In the genomic region with DNA sequence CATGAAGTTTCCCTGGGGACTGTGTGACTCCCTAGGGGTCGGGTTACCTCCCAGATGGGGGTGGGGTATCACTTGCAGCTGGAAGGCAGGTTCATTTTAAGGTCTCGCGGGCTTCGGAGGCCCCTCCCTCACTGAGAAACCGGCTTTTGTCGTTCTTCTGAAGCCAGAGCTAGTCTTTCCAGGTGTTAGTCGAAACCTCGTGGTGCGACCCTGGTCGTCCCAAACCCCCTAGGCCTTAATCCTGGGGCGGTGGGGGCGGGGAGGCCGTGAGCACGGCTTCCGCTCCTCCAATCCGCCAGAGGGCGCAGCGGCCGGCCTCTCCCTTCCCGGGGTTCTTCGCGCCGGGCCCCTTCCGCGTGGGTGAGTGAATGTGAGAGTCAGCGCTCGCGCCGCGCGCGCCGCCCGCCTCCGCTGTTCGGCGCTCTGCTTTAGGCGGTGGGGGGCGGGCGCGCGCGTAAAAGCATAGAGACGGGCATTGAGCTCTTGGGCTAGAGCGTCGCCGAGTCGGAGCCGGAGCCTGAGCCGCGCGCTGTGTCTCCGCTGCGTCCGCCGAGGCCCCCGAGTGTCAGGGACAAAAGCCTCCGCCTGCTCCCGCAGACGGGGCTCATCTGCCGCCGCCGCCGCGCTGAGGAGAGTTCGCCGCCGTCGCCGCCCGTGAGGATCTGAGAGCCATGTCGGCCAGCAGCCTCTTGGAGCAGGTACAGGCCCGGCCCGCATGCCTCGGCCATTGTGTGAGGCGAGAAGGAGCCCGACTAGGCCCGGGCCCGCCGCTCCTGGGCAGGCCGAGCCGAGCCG, we compare ENCODE assay signal across 8 cellular contexts. TPM values are rescaled to one million over a fixed set of nuclear protein-coding genes. Genes with fewer than 3 reads are reported as not detected.
DNase-seq lines count a peak whose midpoint lies in the region; ATAC-seq and TF ChIP-seq lines count a peak whose summit lies in the region.

A gene (plus strand): TSS at position 491 of the 795 bp plus-strand sequence. CDS start 181 bp downstream, at position 672.

- WGBS in endodermal cell (ENCODE audit: insufficient coverage in 1 of 2, insufficient read length in 1 of 2), 2 experiments, result 0% methylated on average over 40 to 83 of the region's 83 CpGs
- WGBS in mesodermal cell (ENCODE audit: insufficient coverage in 2 of 2), 2 experiments, result 0% methylated on average over 61 to 77 of the region's 83 CpGs

- H3K4me1 Mint-ChIP-seq in endodermal cell, result peaks cover 27% of the 10 kb centered on the region

- H3K9ac ChIP-seq in HUES48 (ENCODE audit: low read depth, low read length), result peak within 1 kb of the TSS; percentile 99
- H3K9ac ChIP-seq in NT2/D1 (ENCODE audit: insufficient read length, low read depth), result peak within 1 kb of the TSS; percentile 99
- H3K9ac ChIP-seq in endodermal cell (ENCODE audit: extremely low read depth, low read length, poor library complexity, severe bottlenecking), result peak within 1 kb of the TSS; percentile 97

- H3K36me3 Mint-ChIP-seq in endodermal cell (ENCODE audit: low read depth), result peaks cover 38% of the 10 kb centered on the region

- DNase-seq in Caki2 (ENCODE audit: low read depth) (peak; percentile 96), NT2/D1 (ENCODE audit: low read depth, low spot score) (peak; percentile 98), endodermal cell (peak; percentile 99)
- peak; percentile 90 for DNase-seq in activated CD8-positive, alpha-beta memory T cell treated with anti-CD3 and anti-CD28 coated beads, Interleukin-2, amount 50 U/mL, for 1 hour (ENCODE audit: extremely low read depth)
- DNase-seq in stimulated activated CD8-positive, alpha-beta memory T cell treated with anti-CD3 and anti-CD28 coated beads, Interleukin-15, amount 100 ng/mL, for 4 hours (ENCODE audit: low read depth in 2 of 2), result peak; percentile 95 to 96

- H3K36me3 ChIP-seq in HUES48 (ENCODE audit: control insufficient read depth, insufficient read depth, low read length) (peaks cover 33% of the 10 kb centered on the region), NT2/D1 (ENCODE audit: insufficient read depth, insufficient read length, low read length) (peaks cover 38% of the 10 kb centered on the region), endodermal cell (ENCODE audit: control insufficient read depth, insufficient read depth, low read length) (peaks cover 36% of the 10 kb centered on the region), mesodermal cell (ENCODE audit: control insufficient read depth, insufficient read depth, low read length) (peaks cover 35% of the 10 kb centered on the region)

- H3K9me3 Mint-ChIP-seq in endodermal cell, result peaks cover 3% of the 10 kb centered on the region

- H3K4me3 ChIP-seq in HUES48 (ENCODE audit: low read depth, low read length) (peak within 1 kb of the TSS; percentile 73), NT2/D1 (ENCODE audit: insufficient read length, low read depth) (peak within 1 kb of the TSS; percentile 99), endodermal cell (ENCODE audit: low read length) (peak within 1 kb of the TSS; percentile 92), mesodermal cell (ENCODE audit: extremely low read depth, insufficient read depth, low read length, poor library complexity, severe bottlenecking) (peak within 1 kb of the TSS; percentile 94)

- H3K4me1 ChIP-seq in HUES48 (ENCODE audit: control insufficient read depth, insufficient read depth, low read length) (peaks cover 20% of the 10 kb centered on the region), NT2/D1 (ENCODE audit: insufficient read depth, insufficient read length) (peaks cover 10% of the 10 kb centered on the region), endodermal cell (ENCODE audit: control insufficient read depth, insufficient read depth, low read length) (no peaks in the 10 kb centered on the region), mesodermal cell (ENCODE audit: control insufficient read depth, insufficient read depth, low read length, poor library complexity, severe bottlenecking) (peaks cover 3% of the 10 kb centered on the region)

- H3K27ac ChIP-seq in HUES48 (ENCODE audit: low read depth, low read length) (peak within 1 kb of the TSS; percentile 99), endodermal cell (ENCODE audit: low read depth, low read length) (peak within 1 kb of the TSS; percentile 96), mesodermal cell (ENCODE audit: low read depth, low read length, severe bottlenecking) (peak within 1 kb of the TSS; percentile 94)

- peak within 1 kb of the TSS; percentile 90 for H3K4me3 Mint-ChIP-seq in endodermal cell

- peak within 1 kb of the TSS; percentile 99 for H3K27ac Mint-ChIP-seq in endodermal cell

- peak; percentile 92 for ATAC-seq in GM21381 (IDR thresholded peaks at IDR 0.05; ENCODE audit: unreplicated experiment)

- H3K9me3 ChIP-seq in HUES48 (ENCODE audit: control insufficient read depth, insufficient read depth, low read length) (no peaks in the 10 kb centered on the region), NT2/D1 (ENCODE audit: insufficient read depth, low read length) (no peaks in the 10 kb centered on the region), endodermal cell (ENCODE audit: control insufficient read depth, low read length) (no peaks in the 10 kb centered on the region), mesodermal cell (ENCODE audit: control insufficient read depth, low read length) (no peaks in the 10 kb centered on the region)

- no peaks in the 10 kb centered on the region for H3K27me3 Mint-ChIP-seq in endodermal cell (ENCODE audit: insufficient read depth)

- in situ Hi-C loops in Caki2 (cut with HindIII; ENCODE audit: low pct_unique_long_range_greater_than_20kb, low sequenced_read_pairs), result no loop called here

- H3K27me3 ChIP-seq in HUES48 (ENCODE audit: control insufficient read depth, insufficient read depth, low read length) (no peaks in the 10 kb centered on the region), NT2/D1 (ENCODE audit: insufficient read depth, insufficient read length) (no peaks in the 10 kb centered on the region), endodermal cell (ENCODE audit: control insufficient read depth, insufficient read depth, low read length, poor library complexity, severe bottlenecking) (no peaks in the 10 kb centered on the region)

- peak; percentile 97 for TF ChIP-seq CTCF in endodermal cell (conservative IDR thresholded peaks at IDR 0.05)

RNA-seq across cellular contexts. Expression of the gene that starts here (rescaled TPM):
- total RNA-seq in Caki2 (2014; rRNA removed; shearing (Covaris generic); ENCODE audit: low replicate concordance), result 43.8 and 52.2 TPM in 2 replicates
- total RNA-seq in endodermal cell, result 100 to 1,000 TPM; 113 to 116 TPM
- 96.2 TPM for polyA plus RNA-seq in endodermal cell (2013, experiment 1 of 2)
- 89.3 TPM for polyA plus RNA-seq in endodermal cell (2013, experiment 2 of 2)
- 66.3 TPM for polyA plus RNA-seq in mesodermal cell (2013, experiment 1 of 2)
- 67.9 TPM for polyA plus RNA-seq in mesodermal cell (2013, experiment 2 of 2)

Comparison
In these comparisons a context has a peak if more than half of its experiments do, and no peak if none do; other contexts are left out.
1. Peak in every context shown above with its lines: DNase-seq, ATAC-seq, H3K4me3 ChIP-seq and H3K27ac ChIP-seq.